18 cellular contexts compared by ENCODE assay signal in genomic region chr1:184686540-184686939, GRCh38.
DNase-seq lines count a peak whose midpoint lies in the region; ATAC-seq, FAIRE-seq and TF ChIP-seq lines count a peak whose summit lies in the region.
"Had no signal": no experiment of that assay in that cellular context is flagged by ENCODE, and none has a peak within 500 bp of the region (broad histone marks: within the 10 kb centered on the region; RNA-seq: fewer than 3 reads in every experiment).

No MANE protein-coding gene starts in this region.

- peaks cover 7% of the 10 kb centered on the region; the same call in 1 of the 3 replicates for H3K9me3 ChIP-seq in A549
- no peaks in the 10 kb centered on the region for H3K9me3 ChIP-seq in H9 (ENCODE audit: control insufficient read depth, low read depth, low read length)
- H3K9me3 ChIP-seq: suprapubic skin had no signal

- H2AFZ ChIP-seq in KMS-11 (ENCODE audit: low read depth), result peak overlapping the region; percentile 12; the same call in 1 of the 2 replicates
- no peak overlapping the region for H2AFZ ChIP-seq in H9 (ENCODE audit: low read length)

- no peak overlapping the region for H2BK12ac ChIP-seq in H9 (ENCODE audit: insufficient read length, low read depth, low read length)

- no peak for TF ChIP-seq RAD21 in A549 (conservative IDR thresholded peaks at IDR 0.05 in 1 of 2, IDR thresholded peaks at IDR 0.05 in 1 of 2)

- no peak overlapping the region for H4K8ac ChIP-seq in H9 (replicated peaks; ENCODE audit: insufficient read length, low read depth, low read length)

- H3K36me3 ChIP-seq in KMS-11 (ENCODE audit: insufficient read depth) (no peaks in the 10 kb centered on the region), kidney epithelial cell (ENCODE audit: control insufficient read depth, insufficient read depth, low read length) (no peaks in the 10 kb centered on the region)
- H3K36me3 ChIP-seq: lower lobe of right lung, suprapubic skin had no signal

- no peak overlapping the region for H2AK5ac ChIP-seq in H9 (ENCODE audit: insufficient read length, low read length)

- H3K4me3 Mint-ChIP-seq in H9, result no peak overlapping the region
- H3K4me3 Mint-ChIP-seq: activated B cell treated with CpG ODN at 0.5 μM for 24 hours, HFFc6, nephron progenitor cell had no signal

- H3K79me2 ChIP-seq in KMS-11 (ENCODE audit: insufficient read depth, low read depth) (no peaks in the 10 kb centered on the region), H9 (ENCODE audit: insufficient read depth, low read length) (no peaks in the 10 kb centered on the region)

- TF ChIP-seq EP300 in A549 (IDR thresholded peaks at IDR 0.05), result no peak

- no peak overlapping the region for H3K4me3 ChIP-seq in A549
- H3K4me3 ChIP-seq in KMS-11 (IDR thresholded peaks at IDR 0.05; ENCODE audit: insufficient read depth, low read depth, low read length), result no peak overlapping the region
- no peak overlapping the region for H3K4me3 ChIP-seq in kidney epithelial cell (ENCODE audit: low read depth, low read length)
- H3K4me3 ChIP-seq: lower lobe of right lung, suprapubic skin had no signal

- H3K23ac ChIP-seq in H9 (ENCODE audit: insufficient read length, low read depth, low read length), result no peak overlapping the region

- no peak for DNase-seq in A549 (ENCODE audit: low read depth in 1 of 2, low spot score in 1 of 2)
- peak; percentile 63 for DNase-seq in astrocyte of the hippocampus (ENCODE audit: low read depth, low spot score)
- DNase-seq in kidney epithelial cell (ENCODE audit: low read depth), result peak; percentile 7
- DNase-seq in omental fat pad (ENCODE audit: low spot score), result no peak
- no peak for DNase-seq in H9
- DNase-seq: activated B cell treated with CpG ODN at 0.5 μM for 24 hours; activated effector memory CD4-positive, alpha-beta T cell treated with Interleukin-2 at 50 U/mL for 16 hours; anterior cingulate cortex; COR-L47; GF-D8; HFFc6; lower lobe of right lung; NCI-H1092 treated with DMSO at 0.1 percent for 48 hours; nephron progenitor cell had no signal

- no peak overlapping the region for H3K56ac ChIP-seq in H9 (ENCODE audit: insufficient read length, low read depth, low read length)

- no peak overlapping the region for H3K4me2 ChIP-seq in A549
- peak overlapping the region; percentile 99 for H3K4me2 ChIP-seq in KMS-11
- H3K4me2 ChIP-seq in H9 (ENCODE audit: insufficient read depth, insufficient read length, low read length), result no peak overlapping the region

- no peak overlapping the region for H3K27ac Mint-ChIP-seq in H9
- H3K27ac Mint-ChIP-seq: activated B cell treated with CpG ODN at 0.5 μM for 24 hours, HFFc6, nephron progenitor cell had no signal

- H3K4me1 ChIP-seq in A549, result no peaks in the 10 kb centered on the region
- peaks cover 90% of the 10 kb centered on the region for H3K4me1 ChIP-seq in KMS-11 (ENCODE audit: low read depth, poor library complexity, severe bottlenecking)
- H3K4me1 ChIP-seq in H9 (ENCODE audit: insufficient read depth, low read length), result no peaks in the 10 kb centered on the region
- H3K4me1 ChIP-seq: lower lobe of right lung had no signal

- no peak overlapping the region for H3T11ph ChIP-seq in H9 (ENCODE audit: low read length)

- no peak overlapping the region for H4K5ac ChIP-seq in H9 (ENCODE audit: insufficient read length, low read depth, low read length)

- H2BK5ac ChIP-seq in H9 (ENCODE audit: insufficient read length, low read length), result no peak overlapping the region

- H3K27me3 Mint-ChIP-seq in H9 (ENCODE audit: low read depth), result no peaks in the 10 kb centered on the region
- H3K27me3 Mint-ChIP-seq: activated B cell treated with CpG ODN at 0.5 μM for 24 hours had no signal

- no peak overlapping the region for H2BK20ac ChIP-seq in H9 (ENCODE audit: low read depth, low read length, poor library complexity, severe bottlenecking)

- H3K4ac ChIP-seq in H9 (ENCODE audit: low read depth, low read length), result no peak overlapping the region

- H3K36me3 Mint-ChIP-seq in H9 (ENCODE audit: insufficient read depth in 1 of 3, low read depth in 3 of 3), result peaks cover 0 to 4% (median 0%) of the 10 kb centered on the region in 3 experiments; a peak in 3 of 7 replicates

- no peaks in the 10 kb centered on the region for H3K23me2 ChIP-seq in H9 (ENCODE audit: insufficient read length, low read depth, low read length, poor library complexity, severe bottlenecking)

- H3K18ac ChIP-seq in H9 (ENCODE audit: insufficient read length, low read depth, low read length), result no peak overlapping the region

- peaks cover 2 to 3% of the 10 kb centered on the region in 2 experiments; a peak in 3 of 5 replicates for H3K9me3 Mint-ChIP-seq in H9

- H4K20me1 ChIP-seq in KMS-11 (ENCODE audit: insufficient read depth) (no peaks in the 10 kb centered on the region), H9 (ENCODE audit: control insufficient read depth, insufficient read depth, insufficient read length) (no peaks in the 10 kb centered on the region)

- ATAC-seq in A549 (no peak), HG03097 (IDR thresholded peaks at IDR 0.05; ENCODE audit: low FRiP score, unreplicated experiment) (no peak), HG02571 (IDR thresholded peaks at IDR 0.05; ENCODE audit: unreplicated experiment) (no peak), omental fat pad (ENCODE audit: low FRiP score) (no peak)
- ATAC-seq: lower lobe of right lung had no signal

- CTCF ChIA-PET in A549 (lab: Yijun Ruan, JAX), result interaction anchor here (1.4 kb wide), 1 partner anchor 22 kb away, joined by 5 read pairs; no protein-coding TSS in a partner anchor

- H3K79me1 ChIP-seq in H9 (ENCODE audit: insufficient read depth, low read depth, low read length, poor library complexity, severe bottlenecking), result no peaks in the 10 kb centered on the region

- H3K27me3 ChIP-seq in KMS-11 (ENCODE audit: insufficient read depth, low read depth) (no peaks in the 10 kb centered on the region), kidney epithelial cell (ENCODE audit: control insufficient read depth, insufficient read depth, low read length) (no peaks in the 10 kb centered on the region), H9 (ENCODE audit: insufficient read depth, low read length) (no peaks in the 10 kb centered on the region)
- H3K27me3 ChIP-seq: suprapubic skin had no signal

- no peak overlapping the region for H4K91ac ChIP-seq in H9 (ENCODE audit: insufficient read length, low read depth, low read length)

- no peak overlapping the region for H2BK15ac ChIP-seq in H9 (ENCODE audit: low read depth, low read length)

- POLR2A ChIA-PET in A549 (lab: Yijun Ruan, JAX), result no interaction called here

- TF ChIP-seq POLR2A in A549 (IDR thresholded peaks at IDR 0.05; ENCODE audit: low read length), result no peak

- 71% methylated on average over 3 of the region's 3 CpGs for WGBS in A549 (ENCODE audit: missing lambda C conversion rate)
- no CpG with 5 or more reads among the region's 3 CpGs for WGBS in H9 (ENCODE audit: extremely low coverage, insufficient read length, low lambda C conversion rate)

- H3K27ac ChIP-seq in A549, result no peak overlapping the region
- H3K27ac ChIP-seq in KMS-11, result peak overlapping the region; percentile 71
- H3K27ac ChIP-seq in H9 (ENCODE audit: insufficient read length, low read depth, low read length), result no peak overlapping the region
- H3K27ac ChIP-seq: lower lobe of right lung, suprapubic skin had no signal

- no peak for TF ChIP-seq CTCF in A549 (IDR thresholded peaks at IDR 0.05)
- TF ChIP-seq CTCF in KMS-11 (conservative IDR thresholded peaks at IDR 0.05; ENCODE audit: low read depth, low read length), result no peak
- no peak for TF ChIP-seq CTCF in kidney epithelial cell (IDR thresholded peaks at IDR 0.05; ENCODE audit: insufficient read depth, low read length, poor library complexity, severe bottlenecking)
- no peak for TF ChIP-seq CTCF in omental fat pad (IDR thresholded peaks at IDR 0.05)
- TF ChIP-seq CTCF in H9 (conservative IDR thresholded peaks at IDR 0.05), result no peak

- H2BK120ac ChIP-seq in H9 (ENCODE audit: low read depth, low read length, poor library complexity, severe bottlenecking), result no peak overlapping the region

- H3K4me1 Mint-ChIP-seq in H9, result peaks cover 12 to 14% of the 10 kb centered on the region in 2 experiments
- H3K4me1 Mint-ChIP-seq: nephron progenitor cell had no signal

- no peak for FAIRE-seq in A549 (lab: Jason Lieb, UNC)

- no peak overlapping the region for H3K9ac ChIP-seq in KMS-11
- no peak overlapping the region for H3K9ac ChIP-seq in H9 (ENCODE audit: extremely low read depth, insufficient read length, low read length)

- H3K14ac ChIP-seq in H9 (ENCODE audit: insufficient read depth, low read length), result no peak overlapping the region

TF ChIP-seq in A549, 52 proteins besides CTCF, POLR2A, EP300 and RAD21:
- TF ChIP-seq REST (IDR thresholded peaks at IDR 0.05), result peak; percentile 30; the same call in 1 of the 2 replicates
- no peak for TF ChIP-seq ZFP36 (IDR thresholded peaks at IDR 0.05; ENCODE audit: borderline replicate concordance, partially characterized antibody)

Comparison
In these comparisons a context has a peak if more than half of its experiments do, and no peak if none do; other contexts are left out.
1. DNase-seq: peak in astrocyte of the hippocampus (single experiment) and kidney epithelial cell (single experiment); none in A549 (0 of 2), omental fat pad (single experiment) and H9 (single experiment).